18 cellular contexts compared by ENCODE assay signal in genomic region chr5:3185488-3185887, GRCh38.
A peak's percentile ranks its signal among the peaks of the same experiment; 100 is the strongest.
DNase-seq lines count a peak whose midpoint lies in the region; ATAC-seq and TF ChIP-seq lines count a peak whose summit lies in the region.
"Had no signal": no experiment of that assay in that cellular context is flagged by ENCODE, and none has a peak within 500 bp of the region (broad histone marks: within the 10 kb centered on the region; RNA-seq: fewer than 3 reads in every experiment).

No MANE protein-coding gene starts in this region.

- H3K27me3 ChIP-seq in GM23338 (ENCODE audit: insufficient read depth) (no peaks in the 10 kb centered on the region), iPS-15b (ENCODE audit: control insufficient read depth, insufficient read depth, low read length) (peaks cover 5% of the 10 kb centered on the region)
- H3K27me3 ChIP-seq: BLaER1 treated with 17β-estradiol and CSF1 and Interleukin-3, amounts not matched to agents 10 nM and 100 nM had no signal

- no peak overlapping the region for H2AFZ ChIP-seq in GM23338

- H3K36me3 Mint-ChIP-seq in GM23338 (ENCODE audit: low read depth), result no peaks in the 10 kb centered on the region
- H3K36me3 Mint-ChIP-seq in activated T-cell treated with anti-CD3 and anti-CD28 coated beads, Interleukin-2, amount 50 U/mL, for 4 hours (ENCODE audit: insufficient read depth), result no peaks in the 10 kb centered on the region
- H3K36me3 Mint-ChIP-seq: CD8-positive, alpha-beta T cell had no signal

- H3K9me3 ChIP-seq in iPS-15b (ENCODE audit: control insufficient read depth, insufficient read depth, low read length), result no peaks in the 10 kb centered on the region
- H3K9me3 ChIP-seq: A549, Caco-2 had no signal

- ATAC-seq in GM23338 (peak; percentile 67), GM21515 (IDR thresholded peaks at IDR 0.05; ENCODE audit: unreplicated experiment) (no peak)
- no peak for ATAC-seq in activated T-cell treated with anti-CD3 and anti-CD28 coated beads, Interleukin-2, amount 50 U/mL, for 4 hours
- ATAC-seq: A549; CD8-positive, alpha-beta T cell had no signal

- H3K4me1 Mint-ChIP-seq in GM23338, result peaks cover 21% of the 10 kb centered on the region
- no peaks in the 10 kb centered on the region for H3K4me1 Mint-ChIP-seq in activated T-cell treated with anti-CD3 and anti-CD28 coated beads, Interleukin-2, amount 50 U/mL, for 4 hours (ENCODE audit: low read depth)
- H3K4me1 Mint-ChIP-seq: B cell had no signal

- no peak overlapping the region for H3K4me2 ChIP-seq in GM23338
- H3K4me2 ChIP-seq: A549; BLaER1 treated with 17β-estradiol and CSF1 and Interleukin-3, amounts not matched to agents 10 nM and 100 nM had no signal

- H3K4me3 ChIP-seq in GM23338 (no peak overlapping the region), iPS-15b (ENCODE audit: low read depth, low read length) (no peak overlapping the region)
- H3K4me3 ChIP-seq: A549; BLaER1 treated with 17β-estradiol and CSF1 and Interleukin-3, amounts not matched to agents 10 nM and 100 nM had no signal

- H3K27ac Mint-ChIP-seq in GM23338, result no peak overlapping the region
- H3K27ac Mint-ChIP-seq: B cell; CD4-positive, alpha-beta T cell; CD8-positive, alpha-beta T cell had no signal

- H3K9me3 Mint-ChIP-seq in GM23338, result no peaks in the 10 kb centered on the region
- no peaks in the 10 kb centered on the region for H3K9me3 Mint-ChIP-seq in activated T-cell treated with anti-CD3 and anti-CD28 coated beads, Interleukin-2, amount 50 U/mL, for 4 hours
- H3K9me3 Mint-ChIP-seq: CD4-positive, alpha-beta T cell; CD8-positive, alpha-beta T cell had no signal

- H3K4me3 Mint-ChIP-seq in GM23338, result no peak overlapping the region
- H3K4me3 Mint-ChIP-seq in activated T-cell treated with anti-CD3 and anti-CD28 coated beads, Interleukin-2, amount 50 U/mL, for 4 hours, result no peak overlapping the region
- H3K4me3 Mint-ChIP-seq: B cell; CD4-positive, alpha-beta T cell; CD8-positive, alpha-beta T cell had no signal

- DNase-seq in GM23338 (ENCODE audit: low spot score) (no peak), medulla oblongata (ENCODE audit: extremely low spot score) (peak; percentile 36), occipital lobe (lab: John Stamatoyannopoulos, UW) (no peak)
- DNase-seq in activated T-cell treated with anti-CD3 and anti-CD28 coated beads, Interleukin-2, amount 50 U/mL, for 4 hours, result no peak
- DNase-seq: AML-193; Caco-2; Calu3; CD4-positive, alpha-beta T cell; CD8-positive, alpha-beta T cell; DMS79 treated with DMSO at 0.1 percent for 48 hours; GF-D8 had no signal

- H3K79me2 ChIP-seq in GM23338 (replicated peaks; ENCODE audit: insufficient read depth), result no peaks in the 10 kb centered on the region

- H3K4me1 ChIP-seq in GM23338 (ENCODE audit: insufficient read depth) (peaks cover 32% of the 10 kb centered on the region), iPS-15b (ENCODE audit: control insufficient read depth, insufficient read depth, low read length) (peaks cover 15% of the 10 kb centered on the region)
- H3K4me1 ChIP-seq: A549; BLaER1 treated with 17β-estradiol and CSF1 and Interleukin-3, amounts not matched to agents 10 nM and 100 nM; Caco-2 had no signal

- no peak for TF ChIP-seq CTCF in GM23338 (conservative IDR thresholded peaks at IDR 0.05; ENCODE audit: low read depth in 2 of 2)

- H3K27me3 Mint-ChIP-seq in GM23338 (ENCODE audit: insufficient read depth, low read depth, poor library complexity), result peaks cover 5% of the 10 kb centered on the region
- H3K27me3 Mint-ChIP-seq in activated T-cell treated with anti-CD3 and anti-CD28 coated beads, Interleukin-2, amount 50 U/mL, for 4 hours (ENCODE audit: low read depth), result no peaks in the 10 kb centered on the region
- H3K27me3 Mint-ChIP-seq: B cell; CD4-positive, alpha-beta T cell had no signal

- H3K36me3 ChIP-seq in GM23338 (ENCODE audit: insufficient read depth) (no peaks in the 10 kb centered on the region), iPS-15b (ENCODE audit: control insufficient read depth, insufficient read depth, low read length) (no peaks in the 10 kb centered on the region)
- H3K36me3 ChIP-seq: BLaER1 treated with 17β-estradiol and CSF1 and Interleukin-3, amounts not matched to agents 10 nM and 100 nM had no signal

- no peaks in the 10 kb centered on the region for H3K9me2 ChIP-seq in GM23338 (ENCODE audit: insufficient read depth)

- H3F3A ChIP-seq in GM23338 (replicated peaks; ENCODE audit: low read depth), result no peaks in the 10 kb centered on the region

- H4K20me1 ChIP-seq in GM23338 (replicated peaks; ENCODE audit: insufficient read depth), result no peaks in the 10 kb centered on the region
- H4K20me1 ChIP-seq: BLaER1 treated with 17β-estradiol and CSF1 and Interleukin-3, amounts not matched to agents 10 nM and 100 nM had no signal

- no peak overlapping the region for H3K27ac ChIP-seq in GM23338 (ENCODE audit: low read depth)
- H3K27ac ChIP-seq: 22Rv1; A549; BLaER1 treated with 17β-estradiol and CSF1 and Interleukin-3, amounts not matched to agents 10 nM and 100 nM; C4-2B had no signal

- peak overlapping the region; percentile 17 for H3K9ac ChIP-seq in iPS-15b (ENCODE audit: low read depth, low read length)
- H3K9ac ChIP-seq: BLaER1 treated with 17β-estradiol and CSF1 and Interleukin-3, amounts not matched to agents 10 nM and 100 nM had no signal

TF ChIP-seq in GM23338, 12 proteins besides CTCF, POLR2A, EP300 and RAD21 (continues in another document):
- TF ChIP-seq EZH2 (IDR thresholded peaks at IDR 0.05; ENCODE audit: low read depth, unreplicated experiment) (no peak), ZNF331 (CRISPR knock-in tag; IDR thresholded peaks at IDR 0.05; ENCODE audit: low read depth) (no peak), REST (IDR thresholded peaks at IDR 0.05; ENCODE audit: unreplicated experiment) (no peak)
